In genomic region chr20:17854307-17854903, GRCh38 we compare ENCODE assay signal across 9 cellular contexts.
DNase-seq lines count a peak whose midpoint lies in the region; ATAC-seq and TF ChIP-seq lines count a peak whose summit lies in the region.
"Had no signal": no experiment of that assay in that cellular context is flagged by ENCODE, and none has a peak within 500 bp of the region (broad histone marks: within the 10 kb centered on the region; RNA-seq: fewer than 3 reads in every experiment).

No MANE protein-coding gene starts in this region.

- no peak overlapping the region for H4K8ac ChIP-seq in mesenchymal stem cell (ENCODE audit: low read length)

- H2BK120ac ChIP-seq in mesenchymal stem cell (ENCODE audit: low read depth, low read length), result no peak overlapping the region

- peaks cover 37% of the 10 kb centered on the region for H3K4me1 ChIP-seq in Caco-2
- peaks cover 6% of the 10 kb centered on the region for H3K4me1 ChIP-seq in mesenchymal stem cell (ENCODE audit: control insufficient read depth, insufficient read depth, low read depth, low read length)

- H3K4me2 ChIP-seq in mesenchymal stem cell (ENCODE audit: low read length, poor library complexity, severe bottlenecking), result no peak overlapping the region

- no peak overlapping the region for H3K18ac ChIP-seq in mesenchymal stem cell (ENCODE audit: low read depth in 1 of 2, low read length in 2 of 2)

- H2BK15ac ChIP-seq in mesenchymal stem cell (ENCODE audit: low read depth, poor library complexity, severe bottlenecking), result no peak overlapping the region

- no peaks in the 10 kb centered on the region for H3K36me3 ChIP-seq in Caco-2 (ENCODE audit: control insufficient read depth, insufficient read depth, low read length)
- no peaks in the 10 kb centered on the region for H3K36me3 ChIP-seq in mesenchymal stem cell (ENCODE audit: control insufficient read depth in 1 of 2, insufficient read depth in 2 of 2, low read depth in 1 of 2, low read length in 2 of 2)
- H3K36me3 ChIP-seq: SJSA1 had no signal

- no peak overlapping the region for H3K9ac ChIP-seq in mesenchymal stem cell (ENCODE audit: low read length)

- BruUV-seq in Caco-2 (replicated peaks; lab: Mats Ljungman, UMichigan), result no TSS peak

- WGBS in mesenchymal stem cell, result 64% methylated on average over 4 of the region's 4 CpGs

- DNase-seq in Caco-2 (peak; percentile 61 to 73), M059J (ENCODE audit: low read depth) (peak; percentile 71), T47D (ENCODE audit: low read depth in 1 of 2, low spot score in 1 of 2) (peak; percentile 59 to 67), mesenchymal stem cell (peak; percentile 53), NCI-H1694 (lab: John Stamatoyannopoulos, UW) (no peak), GM10248 (ENCODE audit: extremely low spot score) (no peak)
- no peak for DNase-seq in activated T-cell treated with anti-CD3 and anti-CD28 coated beads, Interleukin-2, amount 50 U/mL, for 48 hours

- CTCF ChIA-PET in Caco-2 (lab: Charles Lee), result no interaction called here
- CTCF ChIA-PET in GM10248 (lab: Yijun Ruan, JAX), result interaction anchor here (1.1 to 4.7 kb wide), 3 partner anchors 28 to 172 kb away, joined by 4 to 17 read pairs (median 4); partner anchors contain the start of gene RRBP1

- peak overlapping the region in 1 of 2 experiments; percentile 19 for H3K23ac ChIP-seq in mesenchymal stem cell (ENCODE audit: low read length in 2 of 2)

- intact Hi-C loops in Caco-2 (cut with micrococcal nuclease; ENCODE audit: unreplicated experiment), result no loop called here

- no peak for ATAC-seq in GM21526 (IDR thresholded peaks at IDR 0.05; ENCODE audit: low FRiP score, unreplicated experiment)

- H3K14ac ChIP-seq in mesenchymal stem cell (ENCODE audit: low read length in 2 of 2), result no peak overlapping the region

- H3K27ac ChIP-seq in mesenchymal stem cell (ENCODE audit: low read length, poor library complexity, severe bottlenecking), result no peak overlapping the region
- H3K27ac ChIP-seq: SJSA1 had no signal

- POLR2A ChIA-PET in Caco-2 (lab: Charles Lee) (interaction anchor here (0.8 kb wide), 1 partner anchor 172 kb away, joined by 6 read pairs; the partner anchor contains the start of gene RRBP1), GM10248 (lab: Yijun Ruan, JAX) (no interaction called here)

- in situ Hi-C loops in T47D (cut with HindIII; ENCODE audit: low pct_unique_long_range_greater_than_20kb, low sequenced_read_pairs), result no loop called here

- no peak overlapping the region for H2AFZ ChIP-seq in mesenchymal stem cell (ENCODE audit: low read depth, low read length)

- H3K4me3 ChIP-seq in Caco-2 (ENCODE audit: low read depth, low read length) (no peak overlapping the region), mesenchymal stem cell (ENCODE audit: insufficient read depth in 1 of 2, low read depth in 1 of 2, low read length in 2 of 2) (no peak overlapping the region)
- H3K4me3 ChIP-seq: SJSA1 had no signal

- no peaks in the 10 kb centered on the region for H3K36me3 Mint-ChIP-seq in Caco-2 (ENCODE audit: insufficient read depth, unreplicated experiment)

- H2AK5ac ChIP-seq in mesenchymal stem cell (ENCODE audit: low read length, severe bottlenecking), result no peak overlapping the region

- no peaks in the 10 kb centered on the region for H3K79me1 ChIP-seq in mesenchymal stem cell (replicated peaks; ENCODE audit: low read length, poor library complexity, severe bottlenecking)

- no peaks in the 10 kb centered on the region for H3K27me3 Mint-ChIP-seq in Caco-2 (ENCODE audit: insufficient read depth, unreplicated experiment)

- H3K4ac ChIP-seq in mesenchymal stem cell (ENCODE audit: low read depth in 1 of 2, low read length in 2 of 2), result no peak overlapping the region

- H4K91ac ChIP-seq in mesenchymal stem cell (ENCODE audit: low read length), result no peak overlapping the region

- H2BK12ac ChIP-seq in mesenchymal stem cell (ENCODE audit: low read length in 2 of 2), result peak overlapping the region in 1 of 2 experiments; percentile 35

- H3K4me3 Mint-ChIP-seq in Caco-2 (ENCODE audit: unreplicated experiment), result no peak overlapping the region

- TF ChIP-seq CTCF in Caco-2 (IDR thresholded peaks at IDR 0.05; ENCODE audit: insufficient read depth in 1 of 2, low read depth in 1 of 2, low read length in 1 of 2, severe bottlenecking in 1 of 2, unreplicated experiment in 1 of 2) (no peak), GM10248 (IDR thresholded peaks at IDR 0.05; ENCODE audit: control extremely low read depth, extremely low read depth, low read depth, missing control alignments) (no peak)

- H3K27ac Mint-ChIP-seq in Caco-2 (ENCODE audit: unreplicated experiment), result no peak overlapping the region

- peaks cover 39% of the 10 kb centered on the region for H3K4me1 Mint-ChIP-seq in Caco-2 (ENCODE audit: low read depth, unreplicated experiment)

- no peaks in the 10 kb centered on the region for H3K9me3 Mint-ChIP-seq in Caco-2 (ENCODE audit: unreplicated experiment)

- H2BK5ac ChIP-seq in mesenchymal stem cell (ENCODE audit: low read depth, low read length, poor library complexity, severe bottlenecking), result no peak overlapping the region

- H3K9me3 ChIP-seq in Caco-2, result 0 out of 2 replicates have a peak, but pooled peaks cover 4% of the 10 kb centered on the region
- no peaks in the 10 kb centered on the region for H3K9me3 ChIP-seq in mesenchymal stem cell (ENCODE audit: control insufficient read depth, low read length)

- H3K27me3 ChIP-seq in Caco-2 (replicated peaks; ENCODE audit: control insufficient read depth, insufficient read depth, low read length) (no peaks in the 10 kb centered on the region), mesenchymal stem cell (ENCODE audit: control insufficient read depth in 1 of 2, insufficient read depth in 1 of 2, low read length in 2 of 2) (no peaks in the 10 kb centered on the region)
- H3K27me3 ChIP-seq: SJSA1 had no signal

Comparison
In these comparisons a context has a peak if more than half of its experiments do, and no peak if none do; other contexts are left out.
1. DNase-seq: peak in Caco-2 (2 of 2), M059J (single experiment), T47D (2 of 2) and mesenchymal stem cell (single experiment); none in activated T-cell treated with anti-CD3 and anti-CD28 coated beads, Interleukin-2, amount 50 U/mL, for 48 hours (0 of 2), NCI-H1694 (single experiment) and GM10248 (single experiment).